In the genomic region with DNA sequence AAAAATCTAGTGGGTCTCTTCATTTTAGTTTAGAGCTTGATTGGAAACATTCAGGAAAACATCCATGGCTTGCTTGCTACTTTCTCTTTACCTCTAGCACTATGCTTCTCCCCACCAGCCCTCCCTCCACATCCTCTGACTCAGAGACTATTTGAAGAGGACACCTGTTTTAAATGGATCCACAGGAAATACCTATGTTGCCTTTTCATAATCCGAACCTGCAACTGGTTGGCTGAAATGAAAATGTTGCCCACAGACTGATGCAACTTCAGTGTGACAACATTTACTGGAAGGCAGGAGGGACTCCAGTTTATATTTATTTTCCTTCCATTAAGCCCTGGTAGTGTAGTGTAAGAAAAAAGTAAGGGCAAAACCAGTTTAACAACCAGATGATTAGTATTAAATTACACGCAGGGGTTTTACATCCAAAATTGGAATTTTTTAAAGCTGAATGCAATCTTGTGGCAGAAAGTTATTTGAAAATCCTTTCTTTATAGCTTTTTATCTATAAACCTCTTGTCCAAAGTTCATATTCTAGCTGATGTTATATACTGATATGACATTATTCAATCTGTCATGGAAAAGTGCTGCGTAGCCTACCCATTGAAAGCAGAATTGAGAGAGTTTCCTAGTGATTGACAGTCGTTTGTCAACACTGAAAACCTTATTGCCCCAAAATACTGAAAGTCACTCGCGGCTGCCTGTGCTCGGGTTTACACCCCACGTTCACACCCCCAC, we compare ENCODE assay signal across 8 cellular contexts. TPM values are rescaled to one million over a fixed set of nuclear protein-coding genes. Genes with fewer than 3 reads are reported as not detected.
DNase-seq lines count a peak whose midpoint lies in the region; ATAC-seq and TF ChIP-seq lines count a peak whose summit lies in the region.

No MANE protein-coding gene starts in this region.

- H3K36me3 ChIP-seq in heart right ventricle: no peaks in the 10 kb centered on the region
- H3K36me3 ChIP-seq in prostate gland: no peaks in the 10 kb centered on the region

- DNase-seq in A172 (ENCODE audit: low spot score): peak; percentile 76
- DNase-seq in GM10248 (ENCODE audit: extremely low spot score): peak; percentile 20
- peak; percentile 49 for DNase-seq in NCI-H2029 (lab: John Stamatoyannopoulos, UW)
- DNase-seq in activated naive CD4-positive, alpha-beta T cell treated with anti-CD3 and anti-CD28 coated beads, Interleukin-2, amount 50 U/mL, for 72 hours (ENCODE audit: low spot score in 2 of 2): peak in 1 of 2 donors; percentile 40
- no peak for DNase-seq in heart right ventricle
- DNase-seq in prostate gland (ENCODE audit: low spot score): peak; percentile 63
- DNase-seq in GDM1 (lab: John Stamatoyannopoulos, UW): no peak

- CTCF ChIA-PET in GM10248 (lab: Yijun Ruan, JAX): interaction anchor here (1.1 to 1.6 kb wide), 3 partner anchors 14 to 369 kb away, joined by 3 read pairs; no protein-coding TSS in a partner anchor

- 4% methylated on average over 8 of the region's 8 CpGs for WGBS in heart right ventricle, 2 donors
- 3% methylated on average over 8 of the region's 8 CpGs for WGBS in prostate gland

- H3K27ac Mint-ChIP-seq in activated naive CD4-positive, alpha-beta T cell treated with anti-CD3 and anti-CD28 coated beads, Interleukin-2, amount 50 U/mL, for 72 hours: peak overlapping the region; percentile 98

- H3K9me3 ChIP-seq in heart right ventricle: no peaks in the 10 kb centered on the region
- no peaks in the 10 kb centered on the region for H3K9me3 ChIP-seq in prostate gland

- ATAC-seq in activated naive CD4-positive, alpha-beta T cell treated with anti-CD3 and anti-CD28 coated beads, Interleukin-2, amount 50 U/mL, for 72 hours: peak; percentile 69 to 77
- ATAC-seq in heart right ventricle: peak in 6 of 8 donors; percentile 3 to 50 (median 39)
- no peak for ATAC-seq in HG03565 (IDR thresholded peaks at IDR 0.05; ENCODE audit: unreplicated experiment)

- intact Hi-C loops in heart right ventricle (cut with DNase I): loop anchor here in 6 of 10 donors (5.0 to 10.0 kb wide), 5 partner anchors 112 to 365 kb away; a partner anchor contains a TSS
- intact Hi-C loops in prostate gland (cut with DNase I): loop anchor here (5.0 kb wide), 1 partner anchor 112 kb away; a partner anchor contains a TSS

- H3K27ac ChIP-seq in heart right ventricle (peak overlapping the region; percentile 90 to 97 (median 94)), prostate gland (peak overlapping the region; percentile 93 to 94)

- POLR2A ChIA-PET in GM10248 (lab: Yijun Ruan, JAX): no interaction called here

- H3K27me3 ChIP-seq in heart right ventricle (no peaks in the 10 kb centered on the region), prostate gland (replicated peaks; ENCODE audit: insufficient read depth) (no peaks in the 10 kb centered on the region)

- TF ChIP-seq POLR2A in prostate gland (IDR thresholded peaks at IDR 0.05): peak; percentile 16

- H3K4me1 ChIP-seq in heart right ventricle (peaks cover 0 to 30% (median 21%) of the 10 kb centered on the region in 9 donors), prostate gland (replicated peaks) (no peaks in the 10 kb centered on the region)

- H3K9me3 Mint-ChIP-seq in activated naive CD4-positive, alpha-beta T cell treated with anti-CD3 and anti-CD28 coated beads, Interleukin-2, amount 50 U/mL, for 72 hours: peaks cover 0 to 9% of the 10 kb centered on the region in 2 donors

- TF ChIP-seq CTCF in GM10248 (IDR thresholded peaks at IDR 0.05; ENCODE audit: control extremely low read depth, extremely low read depth, low read depth, missing control alignments): no peak
- TF ChIP-seq CTCF in heart right ventricle (IDR thresholded peaks at IDR 0.05): no peak
- no peak for TF ChIP-seq CTCF in prostate gland (IDR thresholded peaks at IDR 0.05)

- peaks cover 7 to 20% of the 10 kb centered on the region in 2 donors for H3K36me3 Mint-ChIP-seq in activated naive CD4-positive, alpha-beta T cell treated with anti-CD3 and anti-CD28 coated beads, Interleukin-2, amount 50 U/mL, for 72 hours

- H3K4me3 ChIP-seq in heart right ventricle (peak overlapping the region; percentile 77 to 96 (median 83)), prostate gland (peak overlapping the region; percentile 87 to 89)

RNA-seq across cellular contexts. Expression of a gene that starts 0.9 kb away (rescaled TPM):
- total RNA-seq in A172 (2014; rRNA removed; shearing (Covaris generic)): 38.3 and 73.0 TPM in 2 replicates
- total RNA-seq in activated naive CD4-positive, alpha-beta T cell treated with anti-CD3 and anti-CD28 coated beads, Interleukin-2, amount 50 U/mL, for 72 hours: 10 to 100 TPM; 15.5 to 34.8 TPM
- 10 to 100 TPM; 54.2 to 83.2 (median 66.2) TPM for total RNA-seq in heart right ventricle
- polyA plus RNA-seq in heart right ventricle: 10 to 100 TPM; 17.4 to 69.5 TPM
- total RNA-seq in prostate gland: 10 to 100 TPM; 41.3 to 67.0 TPM

Comparison
In these comparisons a context has a peak if more than half of its experiments do, and no peak if none do; other contexts are left out.
1. DNase-seq: peak in A172 (single experiment), GM10248 (single experiment), NCI-H2029 (single experiment) and prostate gland (single experiment); none in heart right ventricle (0 of 2) and GDM1 (single experiment).